Comparison of ENCODE assay signal across 9 cellular contexts in genomic region chr10:28939352-28940157, GRCh38.
A peak's percentile ranks its signal among the peaks of the same experiment; 100 is the strongest.
DNase-seq lines count a peak whose midpoint lies in the region; ATAC-seq and TF ChIP-seq lines count a peak whose summit lies in the region.
"Had no signal": no experiment of that assay in that cellular context is flagged by ENCODE, and none has a peak within 500 bp of the region (broad histone marks: within the 10 kb centered on the region; RNA-seq: fewer than 3 reads in every experiment).

No MANE protein-coding gene starts in this region.

- no peak for ATAC-seq in GM18517 (IDR thresholded peaks at IDR 0.05; ENCODE audit: unreplicated experiment)
- ATAC-seq in activated T-cell treated with anti-CD3 and anti-CD28 coated beads, Interleukin-2, amount 50 U/mL, for 4 hours, result no peak
- no peak for ATAC-seq in HG03354 (IDR thresholded peaks at IDR 0.05; ENCODE audit: poor library complexity, severe bottlenecking, unreplicated experiment)

- H3K27ac Mint-ChIP-seq in activated T-helper 2 cell treated with anti-CD3 and anti-CD28 coated beads, Interferon-gamma antibody, Interleukin-2, Interleukin-4, amounts not matched to agents 10 μg/mL and 5 μg/mL and 100 μg/mL, durations not matched to agents 14 hours and 24 hours and 36 hours, result no peak overlapping the region

- intact Hi-C loops in activated T-helper 2 cell treated with anti-CD3 and anti-CD28 coated beads, Interferon-gamma antibody, Interleukin-2, Interleukin-4, amounts not matched to agents 10 μg/mL and 5 μg/mL and 100 μg/mL, durations not matched to agents 14 hours and 24 hours and 36 hours (cut with micrococcal nuclease), result no loop called here

- TF ChIP-seq CTCF in fibroblast of lung (conservative IDR thresholded peaks at IDR 0.05 in 1 of 2, IDR thresholded peaks at IDR 0.05 in 1 of 2; ENCODE audit: low read depth in 1 of 2, low read length in 2 of 2), result peak in 1 of 2 donors; percentile 39
- peak; percentile 24 for TF ChIP-seq CTCF in osteoblast (IDR thresholded peaks at IDR 0.05; ENCODE audit: extremely low read depth, low read depth, low read length)

- H3K4me3 ChIP-seq in fibroblast of lung (replicated peaks in 1 of 4; ENCODE audit: control extremely low read depth in 1 of 4, insufficient read depth in 1 of 4, low read depth in 3 of 4, low read length in 4 of 4), result peak overlapping the region in 1 of 4 experiments; percentile 40
- H3K4me3 ChIP-seq in osteoblast (ENCODE audit: insufficient read depth, low read length), result peak overlapping the region; percentile 41

- H4K20me1 ChIP-seq in fibroblast of lung (ENCODE audit: control insufficient read depth, extremely low read depth, insufficient read depth, low read length) (no peaks in the 10 kb centered on the region), osteoblast (ENCODE audit: insufficient read depth, low read length) (no peaks in the 10 kb centered on the region)

- DNase-seq in H4 (ENCODE audit: low spot score) (peak; percentile 93), NCI-H524 treated with DMSO at 0.1 percent for 48 hours (lab: John Stamatoyannopoulos, UW) (peak; percentile 14), fibroblast of lung (ENCODE audit: low read depth in 2 of 2) (peak; percentile 77 to 85), osteoblast (ENCODE audit: insufficient read length, low spot score, missing footprints) (peak; percentile 53)
- no peak for DNase-seq in activated T-cell treated with anti-CD3 and anti-CD28 coated beads, Interleukin-2, amount 50 U/mL, for 4 hours
- DNase-seq in activated T-helper 2 cell treated with anti-CD3 and anti-CD28 coated beads, Interferon-gamma antibody, Interleukin-2, Interleukin-4, amounts not matched to agents 10 μg/mL and 5 μg/mL and 100 μg/mL, durations not matched to agents 14 hours and 24 hours and 36 hours (ENCODE audit: low spot score), result no peak

- H3K36me3 Mint-ChIP-seq in activated T-cell treated with anti-CD3 and anti-CD28 coated beads, Interleukin-2, amount 50 U/mL, for 4 hours (ENCODE audit: insufficient read depth), result no peaks in the 10 kb centered on the region
- H3K36me3 Mint-ChIP-seq in activated T-helper 2 cell treated with anti-CD3 and anti-CD28 coated beads, Interferon-gamma antibody, Interleukin-2, Interleukin-4, amounts not matched to agents 10 μg/mL and 5 μg/mL and 100 μg/mL, durations not matched to agents 14 hours and 24 hours and 36 hours (ENCODE audit: low read depth), result no peaks in the 10 kb centered on the region

- no peaks in the 10 kb centered on the region for H3K79me2 ChIP-seq in fibroblast of lung (ENCODE audit: control insufficient read depth, insufficient read depth, low read length)
- no peaks in the 10 kb centered on the region for H3K79me2 ChIP-seq in osteoblast (ENCODE audit: insufficient read depth, low read length)

- H3K9ac ChIP-seq in fibroblast of lung (ENCODE audit: insufficient read depth, low read length), result no peak overlapping the region
- H3K9ac ChIP-seq: KMS-11 had no signal

- no peak overlapping the region for H3K27ac ChIP-seq in fibroblast of lung (ENCODE audit: insufficient read depth, low read length)
- H3K27ac ChIP-seq in osteoblast (ENCODE audit: low read depth, low read length), result no peak overlapping the region
- H3K27ac ChIP-seq: KMS-11 had no signal

- H3K9me3 ChIP-seq in fibroblast of lung (ENCODE audit: control insufficient read depth, insufficient read depth, low read depth, low read length), result no peaks in the 10 kb centered on the region
- H3K9me3 ChIP-seq in osteoblast (ENCODE audit: low read depth, low read length), result no peaks in the 10 kb centered on the region

- H3K27me3 Mint-ChIP-seq in activated T-cell treated with anti-CD3 and anti-CD28 coated beads, Interleukin-2, amount 50 U/mL, for 4 hours (ENCODE audit: low read depth), result no peaks in the 10 kb centered on the region
- H3K27me3 Mint-ChIP-seq in activated T-helper 2 cell treated with anti-CD3 and anti-CD28 coated beads, Interferon-gamma antibody, Interleukin-2, Interleukin-4, amounts not matched to agents 10 μg/mL and 5 μg/mL and 100 μg/mL, durations not matched to agents 14 hours and 24 hours and 36 hours (ENCODE audit: low read depth), result no peaks in the 10 kb centered on the region

- H3K4me3 Mint-ChIP-seq in activated T-cell treated with anti-CD3 and anti-CD28 coated beads, Interleukin-2, amount 50 U/mL, for 4 hours, result no peak overlapping the region
- H3K4me3 Mint-ChIP-seq in activated T-helper 2 cell treated with anti-CD3 and anti-CD28 coated beads, Interferon-gamma antibody, Interleukin-2, Interleukin-4, amounts not matched to agents 10 μg/mL and 5 μg/mL and 100 μg/mL, durations not matched to agents 14 hours and 24 hours and 36 hours (ENCODE audit: low read depth), result no peak overlapping the region

- H2AFZ ChIP-seq in fibroblast of lung (ENCODE audit: low read length), result no peak overlapping the region
- peak overlapping the region; percentile 33 for H2AFZ ChIP-seq in osteoblast (ENCODE audit: low read length)

- H3K4me1 ChIP-seq in fibroblast of lung (ENCODE audit: control insufficient read depth, extremely low read depth, insufficient read depth, low read length) (no peaks in the 10 kb centered on the region), osteoblast (ENCODE audit: insufficient read depth, low read length) (peaks cover 12% of the 10 kb centered on the region)

- H3K36me3 ChIP-seq in fibroblast of lung (ENCODE audit: control insufficient read depth, insufficient read depth, low read length) (no peaks in the 10 kb centered on the region), osteoblast (ENCODE audit: insufficient read depth, low read length) (no peaks in the 10 kb centered on the region)

- H3K27me3 ChIP-seq in fibroblast of lung (ENCODE audit: control insufficient read depth, insufficient read depth, low read length) (no peaks in the 10 kb centered on the region), osteoblast (ENCODE audit: insufficient read depth, low read length) (peaks cover 27% of the 10 kb centered on the region)

- no peaks in the 10 kb centered on the region for H3K4me1 Mint-ChIP-seq in activated T-cell treated with anti-CD3 and anti-CD28 coated beads, Interleukin-2, amount 50 U/mL, for 4 hours (ENCODE audit: low read depth)
- no peaks in the 10 kb centered on the region for H3K4me1 Mint-ChIP-seq in activated T-helper 2 cell treated with anti-CD3 and anti-CD28 coated beads, Interferon-gamma antibody, Interleukin-2, Interleukin-4, amounts not matched to agents 10 μg/mL and 5 μg/mL and 100 μg/mL, durations not matched to agents 14 hours and 24 hours and 36 hours (ENCODE audit: low read depth)

- H3K9me3 Mint-ChIP-seq in activated T-cell treated with anti-CD3 and anti-CD28 coated beads, Interleukin-2, amount 50 U/mL, for 4 hours, result peaks cover 1% of the 10 kb centered on the region
- H3K9me3 Mint-ChIP-seq in activated T-helper 2 cell treated with anti-CD3 and anti-CD28 coated beads, Interferon-gamma antibody, Interleukin-2, Interleukin-4, amounts not matched to agents 10 μg/mL and 5 μg/mL and 100 μg/mL, durations not matched to agents 14 hours and 24 hours and 36 hours, result no peaks in the 10 kb centered on the region

- H3K4me2 ChIP-seq in fibroblast of lung (ENCODE audit: extremely low read depth, insufficient read depth, low read length) (no peak overlapping the region), osteoblast (ENCODE audit: insufficient read depth, low read length) (peak overlapping the region; percentile 69)
- H3K4me2 ChIP-seq: KMS-11 had no signal

Comparison
In these comparisons a context has a peak if more than half of its experiments do, and no peak if none do; other contexts are left out.
1. DNase-seq: peak in H4 (single experiment), NCI-H524 treated with DMSO at 0.1 percent for 48 hours (single experiment), fibroblast of lung (2 of 2) and osteoblast (single experiment); none in activated T-cell treated with anti-CD3 and anti-CD28 coated beads, Interleukin-2, amount 50 U/mL, for 4 hours (single experiment) and activated T-helper 2 cell treated with anti-CD3 and anti-CD28 coated beads, Interferon-gamma antibody, Interleukin-2, Interleukin-4, amounts not matched to agents 10 μg/mL and 5 μg/mL and 100 μg/mL, durations not matched to agents 14 hours and 24 hours and 36 hours (single experiment).